ENCODE assay signal across 21 cellular contexts in the genomic region with DNA sequence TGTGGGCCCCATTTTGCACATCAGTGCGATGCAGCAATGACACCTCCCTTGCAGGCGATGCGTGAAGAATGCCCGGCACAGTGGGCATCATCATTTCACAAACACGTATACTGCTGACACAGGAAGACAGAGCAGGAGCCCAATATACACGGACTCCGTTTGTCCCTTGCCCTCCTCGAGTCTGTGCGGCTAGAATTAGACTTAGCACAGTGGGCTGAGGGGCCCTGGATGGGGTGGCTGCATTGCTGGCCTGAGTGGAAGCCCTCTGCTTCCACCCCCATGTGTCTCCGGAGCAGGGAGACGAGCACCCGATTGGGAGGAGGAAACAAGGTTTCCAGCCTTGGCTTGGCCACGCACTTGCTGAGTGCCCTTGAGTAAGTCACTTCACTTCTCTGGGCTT.
"Had no signal": no experiment of that assay in that cellular context is flagged by ENCODE, and none has a peak within 500 bp of the region (broad histone marks: within the 10 kb centered on the region; RNA-seq: fewer than 3 reads in every experiment).

No MANE protein-coding gene starts in this region.

- H3K4me3 Mint-ChIP-seq: activated CD4-positive, alpha-beta memory T cell treated with anti-CD3 and anti-CD28 coated beads for 36 hours; activated CD4-positive, alpha-beta T cell treated with anti-CD3 and anti-CD28 coated beads for 36 hours; activated CD8-positive, alpha-beta memory T cell treated with anti-CD3 and anti-CD28 coated beads, Interleukin-2, amount 10 ng/mL, durations not matched to agents 7 days and 5 days; activated naive CD8-positive, alpha-beta T cell treated with anti-CD3 and anti-CD28 coated beads for 36 hours; naive thymus-derived CD8-positive, alpha-beta T cell; stimulated activated naive CD8-positive, alpha-beta T cell treated with anti-CD3 and anti-CD28 coated beads, Interleukin-15, Interleukin-2, amounts not matched to agents 100 ng/mL and 50 ng/mL, for 24 hours; T-cell; WTC11 had no signal

- H3K27me3 Mint-ChIP-seq: activated CD4-positive, alpha-beta memory T cell treated with anti-CD3 and anti-CD28 coated beads for 36 hours; activated CD4-positive, alpha-beta T cell treated with anti-CD3 and anti-CD28 coated beads for 36 hours; activated CD8-positive, alpha-beta memory T cell treated with anti-CD3 and anti-CD28 coated beads, Interleukin-2, amount 10 ng/mL, durations not matched to agents 7 days and 5 days; activated naive CD8-positive, alpha-beta T cell treated with anti-CD3 and anti-CD28 coated beads for 36 hours; naive thymus-derived CD8-positive, alpha-beta T cell; stimulated activated naive CD8-positive, alpha-beta T cell treated with anti-CD3 and anti-CD28 coated beads, Interleukin-15, Interleukin-2, amounts not matched to agents 100 ng/mL and 50 ng/mL, for 24 hours; T-cell had no signal

- H3K36me3 Mint-ChIP-seq: activated CD4-positive, alpha-beta memory T cell treated with anti-CD3 and anti-CD28 coated beads for 36 hours; activated CD8-positive, alpha-beta memory T cell treated with anti-CD3 and anti-CD28 coated beads, Interleukin-2, amount 10 ng/mL, durations not matched to agents 7 days and 5 days; activated naive CD8-positive, alpha-beta T cell treated with anti-CD3 and anti-CD28 coated beads for 36 hours had no signal

- H3K27ac Mint-ChIP-seq: activated CD4-positive, alpha-beta memory T cell treated with anti-CD3 and anti-CD28 coated beads for 36 hours; activated CD4-positive, alpha-beta T cell treated with anti-CD3 and anti-CD28 coated beads for 36 hours; activated CD8-positive, alpha-beta memory T cell treated with anti-CD3 and anti-CD28 coated beads, Interleukin-2, amount 10 ng/mL, durations not matched to agents 7 days and 5 days; activated naive CD8-positive, alpha-beta T cell treated with anti-CD3 and anti-CD28 coated beads for 36 hours; naive thymus-derived CD8-positive, alpha-beta T cell; stimulated activated naive CD8-positive, alpha-beta T cell treated with anti-CD3 and anti-CD28 coated beads, Interleukin-15, Interleukin-2, amounts not matched to agents 100 ng/mL and 50 ng/mL, for 24 hours; T-cell; WTC11 had no signal

- H3K27ac ChIP-seq: body of pancreas, pancreas, upper lobe of left lung had no signal

- FAIRE-seq: pancreas had no signal

- H3K9me3 ChIP-seq: body of pancreas, gastrocnemius medialis, heart right ventricle, pancreas, upper lobe of left lung had no signal

- DNase-seq: activated CD4-positive, alpha-beta memory T cell treated with anti-CD3 and anti-CD28 coated beads for 36 hours; activated CD4-positive, alpha-beta T cell treated with anti-CD3 and anti-CD28 coated beads for 36 hours; activated CD8-positive, alpha-beta memory T cell treated with anti-CD3 and anti-CD28 coated beads, Interleukin-2, amount 10 ng/mL, durations not matched to agents 7 days and 5 days; activated naive CD8-positive, alpha-beta T cell treated with anti-CD3 and anti-CD28 coated beads for 36 hours; amygdala; body of pancreas; central memory CD4-positive, alpha-beta T cell; effector CD4-positive, alpha-beta T cell; heart right ventricle; mesenchymal stem cell; stimulated activated CD4-positive, alpha-beta T cell treated with anti-CD3 and anti-CD28 coated beads, Interleukin-12 subunit alpha, Interleukin-12 subunit beta, amount 100 ng/mL, for 4 hours; stimulated activated CD4-positive, alpha-beta T cell treated with anti-CD3 and anti-CD28 coated beads, Interleukin-1b, Interleukin-23, amount 100 ng/mL, for 48 hours; T-cell; upper lobe of left lung had no signal

- H3K4me1 ChIP-seq: body of pancreas, pancreas had no signal

- H3K9me3 Mint-ChIP-seq: activated CD4-positive, alpha-beta memory T cell treated with anti-CD3 and anti-CD28 coated beads for 36 hours; activated naive CD8-positive, alpha-beta T cell treated with anti-CD3 and anti-CD28 coated beads for 36 hours; naive thymus-derived CD8-positive, alpha-beta T cell; stimulated activated naive CD8-positive, alpha-beta T cell treated with anti-CD3 and anti-CD28 coated beads, Interleukin-15, Interleukin-2, amounts not matched to agents 100 ng/mL and 50 ng/mL, for 24 hours; T-cell had no signal

- ATAC-seq: activated CD4-positive, alpha-beta T cell treated with anti-CD3 and anti-CD28 coated beads for 36 hours; activated CD8-positive, alpha-beta memory T cell treated with anti-CD3 and anti-CD28 coated beads, Interleukin-2, amount 10 ng/mL, durations not matched to agents 7 days and 5 days; body of pancreas; gastrocnemius medialis; naive thymus-derived CD8-positive, alpha-beta T cell; pancreas; SK-N-SH treated with all-trans-retinoic acid at 6 μM for 48 hours; T-cell; WTC11 had no signal

- H3K4me1 Mint-ChIP-seq: activated CD4-positive, alpha-beta T cell treated with anti-CD3 and anti-CD28 coated beads for 36 hours; activated CD8-positive, alpha-beta memory T cell treated with anti-CD3 and anti-CD28 coated beads, Interleukin-2, amount 10 ng/mL, durations not matched to agents 7 days and 5 days; activated naive CD8-positive, alpha-beta T cell treated with anti-CD3 and anti-CD28 coated beads for 36 hours; T-cell; WTC11 had no signal

- H3K4me3 ChIP-seq: body of pancreas, coronary artery, gastrocnemius medialis, heart right ventricle, pancreas, upper lobe of left lung had no signal

- H3K27me3 ChIP-seq: body of pancreas, gastrocnemius medialis, heart right ventricle, pancreas, upper lobe of left lung had no signal
